In genomic region chr12:124497658-124498057, GRCh38 we compare ENCODE assay signal across 10 cellular contexts.
DNase-seq lines count a peak whose midpoint lies in the region; ATAC-seq and TF ChIP-seq lines count a peak whose summit lies in the region.
"Had no signal": no experiment of that assay in that cellular context is flagged by ENCODE, and none has a peak within 500 bp of the region (broad histone marks: within the 10 kb centered on the region; RNA-seq: fewer than 3 reads in every experiment).

No MANE protein-coding gene starts in this region.

- CTCF ChIA-PET in CD4-positive, alpha-beta memory T cell (lab: Charles Lee; ENCODE audit: partially characterized antibody), result no interaction called here

- intact Hi-C loops in CD4-positive, alpha-beta memory T cell (cut with micrococcal nuclease), result no loop called here
- intact Hi-C loops in adrenal gland (cut with DNase I), result no loop called here

- 42 to 70% (median 44%) methylated on average over 2 to 7 of the region's 7 CpGs for WGBS in adrenal gland, 4 donors

- TF ChIP-seq POLR2A in adrenal gland (IDR thresholded peaks at IDR 0.05), result peak in 1 of 2 donors; percentile 52

- no peaks in the 10 kb centered on the region for H3K27me3 ChIP-seq in CD4-positive, alpha-beta memory T cell (ENCODE audit: insufficient read depth, low read length)
- H3K27me3 ChIP-seq in adrenal gland, result no peaks in the 10 kb centered on the region
- no peaks in the 10 kb centered on the region for H3K27me3 ChIP-seq in cardiac muscle cell
- no peaks in the 10 kb centered on the region for H3K27me3 ChIP-seq in rectal smooth muscle tissue (ENCODE audit: control insufficient read depth, insufficient read depth, low read length)

- TF ChIP-seq CTCF in adrenal gland (IDR thresholded peaks at IDR 0.05) (no peak), cardiac muscle cell (IDR thresholded peaks at IDR 0.05; ENCODE audit: low read depth, low read length) (no peak)

- POLR2A ChIA-PET in CD4-positive, alpha-beta memory T cell (lab: Charles Lee; ENCODE audit: partially characterized antibody), result no interaction called here

- DNase-seq in CD4-positive, alpha-beta memory T cell, result no peak
- DNase-seq in adrenal gland (peak; percentile 65 to 93 (median 85)), cardiac muscle cell (ENCODE audit: low read depth in 1 of 2, low spot score in 1 of 2) (peak; percentile 26 to 77)
- no peak for DNase-seq in activated naive CD4-positive, alpha-beta T cell (lab: John Stamatoyannopoulos, UW)
- DNase-seq: activated T-cell treated with anti-CD3 and anti-CD28 coated beads for 4 hours; stimulated activated CD4-positive, alpha-beta T cell treated with anti-CD3 and anti-CD28 coated beads, Interleukin-4, amount 100 ng/mL, for 1 hour had no signal

- no peak overlapping the region for H3K4me3 Mint-ChIP-seq in CD4-positive, alpha-beta memory T cell
- no peak overlapping the region for H3K4me3 Mint-ChIP-seq in stimulated activated memory B cell treated with anti-CD40 and anti-IgM and Interleukin-4, amounts not matched to agents 10 μg/mL and 1 μg/mL and 100 μg/mL, for 72 hours

- peaks cover 0 to 13% of the 10 kb centered on the region in 2 donors for H3K36me3 Mint-ChIP-seq in CD4-positive, alpha-beta memory T cell
- H3K36me3 Mint-ChIP-seq in stimulated activated memory B cell treated with anti-CD40 and anti-IgM and Interleukin-4, amounts not matched to agents 10 μg/mL and 1 μg/mL and 100 μg/mL, for 72 hours, result peaks cover 25% of the 10 kb centered on the region

- H3K27ac ChIP-seq in CD4-positive, alpha-beta memory T cell (ENCODE audit: low read depth, low read length), result no peak overlapping the region
- peak overlapping the region in 4 of 5 donors; percentile 43 to 79 (median 62) for H3K27ac ChIP-seq in adrenal gland
- H3K27ac ChIP-seq in cardiac muscle cell, result peak overlapping the region; percentile 78
- H3K27ac ChIP-seq in rectal smooth muscle tissue (ENCODE audit: low read depth, low read length), result peak overlapping the region; percentile 54

- no peak for ATAC-seq in HG03139 (IDR thresholded peaks at IDR 0.05; ENCODE audit: unreplicated experiment)
- ATAC-seq in stimulated activated memory B cell treated with anti-CD40 and anti-IgM and Interleukin-4, amounts not matched to agents 10 μg/mL and 1 μg/mL and 100 μg/mL, for 72 hours, result no peak
- ATAC-seq in HG03045 (IDR thresholded peaks at IDR 0.05; ENCODE audit: unreplicated experiment), result no peak

- no peaks in the 10 kb centered on the region for H3K36me3 ChIP-seq in CD4-positive, alpha-beta memory T cell (ENCODE audit: insufficient read depth, low read length)
- peaks cover 0 to 17% of the 10 kb centered on the region in 2 donors for H3K36me3 ChIP-seq in adrenal gland (replicated peaks in 1 of 2)
- no peaks in the 10 kb centered on the region for H3K36me3 ChIP-seq in cardiac muscle cell
- H3K36me3 ChIP-seq in rectal smooth muscle tissue (ENCODE audit: control insufficient read depth, insufficient read depth, low read length), result no peaks in the 10 kb centered on the region

- H3K4me3 ChIP-seq in CD4-positive, alpha-beta memory T cell (ENCODE audit: low read length in 2 of 2), result no peak overlapping the region
- H3K4me3 ChIP-seq in adrenal gland (no peak overlapping the region), cardiac muscle cell (no peak overlapping the region), rectal smooth muscle tissue (ENCODE audit: low read length) (no peak overlapping the region)

- H3K27ac Mint-ChIP-seq in CD4-positive, alpha-beta memory T cell, result peak overlapping the region in 4 of 7 donors; percentile 25 to 79 (median 49)
- H3K27ac Mint-ChIP-seq in stimulated activated memory B cell treated with anti-CD40 and anti-IgM and Interleukin-4, amounts not matched to agents 10 μg/mL and 1 μg/mL and 100 μg/mL, for 72 hours, result no peak overlapping the region

- no peaks in the 10 kb centered on the region for H3K9me3 ChIP-seq in CD4-positive, alpha-beta memory T cell (ENCODE audit: control insufficient read depth in 1 of 2, low read length in 2 of 2)
- no peaks in the 10 kb centered on the region for H3K9me3 ChIP-seq in adrenal gland (replicated peaks in 1 of 3)
- H3K9me3 ChIP-seq in cardiac muscle cell (ENCODE audit: low read depth), result no peaks in the 10 kb centered on the region

- H3K9me3 Mint-ChIP-seq in CD4-positive, alpha-beta memory T cell, result no peaks in the 10 kb centered on the region
- H3K9me3 Mint-ChIP-seq in stimulated activated memory B cell treated with anti-CD40 and anti-IgM and Interleukin-4, amounts not matched to agents 10 μg/mL and 1 μg/mL and 100 μg/mL, for 72 hours, result no peaks in the 10 kb centered on the region

- H3K27me3 Mint-ChIP-seq in CD4-positive, alpha-beta memory T cell, result no peaks in the 10 kb centered on the region
- no peaks in the 10 kb centered on the region for H3K27me3 Mint-ChIP-seq in stimulated activated memory B cell treated with anti-CD40 and anti-IgM and Interleukin-4, amounts not matched to agents 10 μg/mL and 1 μg/mL and 100 μg/mL, for 72 hours

- peaks cover 16% of the 10 kb centered on the region for H3K4me1 ChIP-seq in CD4-positive, alpha-beta memory T cell (ENCODE audit: insufficient read depth, low read length)
- H3K4me1 ChIP-seq in adrenal gland (replicated peaks in 1 of 2), result peaks cover 19 to 35% of the 10 kb centered on the region in 2 donors
- peaks cover 47% of the 10 kb centered on the region for H3K4me1 ChIP-seq in cardiac muscle cell (ENCODE audit: low read depth)
- H3K4me1 ChIP-seq in rectal smooth muscle tissue (ENCODE audit: control insufficient read depth, insufficient read depth, low read length), result peaks cover 42% of the 10 kb centered on the region

- peaks cover 29 to 87% (median 55%) of the 10 kb centered on the region in 4 donors for H3K4me1 Mint-ChIP-seq in CD4-positive, alpha-beta memory T cell
- peaks cover 88% of the 10 kb centered on the region for H3K4me1 Mint-ChIP-seq in stimulated activated memory B cell treated with anti-CD40 and anti-IgM and Interleukin-4, amounts not matched to agents 10 μg/mL and 1 μg/mL and 100 μg/mL, for 72 hours

- no peak overlapping the region for H3K9ac ChIP-seq in rectal smooth muscle tissue (ENCODE audit: low read length)

Comparison
In these comparisons a context has a peak if more than half of its experiments do, and no peak if none do; other contexts are left out.
1. DNase-seq: peak in adrenal gland (7 of 7) and cardiac muscle cell (2 of 2); none in CD4-positive, alpha-beta memory T cell (0 of 5) and activated naive CD4-positive, alpha-beta T cell (0 of 4).